In genomic region chr3:11582123-11582968, GRCh38 we compare ENCODE assay signal across 8 cellular contexts.
DNase-seq lines count a peak whose midpoint lies in the region; ATAC-seq and TF ChIP-seq lines count a peak whose summit lies in the region.

No MANE protein-coding gene starts in this region.

- no peak overlapping the region for H2AFZ ChIP-seq in OCI-LY1 (ENCODE audit: low read length)

- H3K79me2 ChIP-seq in OCI-LY1 (ENCODE audit: insufficient read depth, low read length), result peaks cover 68% of the 10 kb centered on the region

- H3F3A ChIP-seq in OCI-LY1 (ENCODE audit: insufficient read depth, low read length), result no peaks in the 10 kb centered on the region

- no peaks in the 10 kb centered on the region for H3K27me3 Mint-ChIP-seq in dendritic cell treated with granulocyte-macrophage colony-stimulating factor and Interleukin-4, amounts not matched to agents 40 ng/mL and 50 ng/mL, for 4 days

- H3K4me1 Mint-ChIP-seq in dendritic cell treated with granulocyte-macrophage colony-stimulating factor and Interleukin-4, amounts not matched to agents 40 ng/mL and 50 ng/mL, for 4 days (ENCODE audit: low read depth), result peaks cover 35% of the 10 kb centered on the region

- DNase-seq in AG08396 (ENCODE audit: low spot score), result peak; percentile 72
- DNase-seq in right lobe of liver, result no peak
- peak in 43 of 49 donors; percentile 29 to 84 (median 70) for DNase-seq in substantia nigra (lab: John Stamatoyannopoulos, UW)
- DNase-seq in DMS153 treated with DMSO at 0.1 percent for 48 hours (lab: John Stamatoyannopoulos, UW; ENCODE audit: unreplicated experiment), result no peak

- no peak overlapping the region for H3K27ac Mint-ChIP-seq in dendritic cell treated with granulocyte-macrophage colony-stimulating factor and Interleukin-4, amounts not matched to agents 40 ng/mL and 50 ng/mL, for 4 days

- H4K20me1 ChIP-seq in OCI-LY1 (ENCODE audit: insufficient read depth, low read length), result no peaks in the 10 kb centered on the region

- peaks cover 17% of the 10 kb centered on the region for H3K36me3 Mint-ChIP-seq in dendritic cell treated with granulocyte-macrophage colony-stimulating factor and Interleukin-4, amounts not matched to agents 40 ng/mL and 50 ng/mL, for 4 days (ENCODE audit: low read depth)

- H3K9ac ChIP-seq in OCI-LY1 (ENCODE audit: low read length), result peak overlapping the region; percentile 61; the same call in 1 of the 2 replicates

- H3K4me2 ChIP-seq in OCI-LY1 (ENCODE audit: low read length), result peak overlapping the region; percentile 75

- H3K4me1 ChIP-seq in OCI-LY1 (ENCODE audit: insufficient read depth, low read length, severe bottlenecking) (peaks cover 72% of the 10 kb centered on the region), right lobe of liver (no peaks in the 10 kb centered on the region)

- TF ChIP-seq CTCF in OCI-LY1 (IDR thresholded peaks at IDR 0.05; ENCODE audit: low read length) (no peak), right lobe of liver (IDR thresholded peaks at IDR 0.05) (no peak)

- peak; percentile 58 for ATAC-seq in GM21723 (IDR thresholded peaks at IDR 0.05; ENCODE audit: unreplicated experiment)
- ATAC-seq in right lobe of liver, result peak; percentile 52 to 65 (median 58)
- ATAC-seq in HG03521 (IDR thresholded peaks at IDR 0.05; ENCODE audit: unreplicated experiment), result no peak

- H3K9me3 Mint-ChIP-seq in dendritic cell treated with granulocyte-macrophage colony-stimulating factor and Interleukin-4, amounts not matched to agents 40 ng/mL and 50 ng/mL, for 4 days, result no peaks in the 10 kb centered on the region

- H3K36me3 ChIP-seq in OCI-LY1 (ENCODE audit: insufficient read depth, low read length), result peaks cover 20% of the 10 kb centered on the region
- H3K36me3 ChIP-seq in right lobe of liver, result no peaks in the 10 kb centered on the region

- H3K4me3 Mint-ChIP-seq in dendritic cell treated with granulocyte-macrophage colony-stimulating factor and Interleukin-4, amounts not matched to agents 40 ng/mL and 50 ng/mL, for 4 days, result peak overlapping the region; percentile 44

- H3K27ac ChIP-seq in OCI-LY1 (ENCODE audit: low read depth, low read length, poor library complexity, severe bottlenecking) (peak overlapping the region; percentile 80), right lobe of liver (peak overlapping the region in 1 of 3 donors; percentile 21), substantia nigra (ENCODE audit: low read depth, low read length, poor library complexity, severe bottlenecking) (peak overlapping the region; percentile 93)

- intact Hi-C loops in dendritic cell treated with granulocyte-macrophage colony-stimulating factor and Interleukin-4, amounts not matched to agents 40 ng/mL and 50 ng/mL, for 4 days (cut with micrococcal nuclease), result no loop called here
- intact Hi-C loops in right lobe of liver (cut with DNase I), result no loop called here

- H3K4me3 ChIP-seq in OCI-LY1 (ENCODE audit: low read depth, low read length, poor library complexity, severe bottlenecking), result peak overlapping the region; percentile 53
- no peak overlapping the region for H3K4me3 ChIP-seq in right lobe of liver

- no peaks in the 10 kb centered on the region for H3K9me2 ChIP-seq in OCI-LY1 (ENCODE audit: low read depth, low read length)

- WGBS in right lobe of liver (ENCODE audit: insufficient coverage, low coverage, low lambda C conversion rate, missing lambda C conversion rate), result 31% methylated on average over 12 of the region's 14 CpGs

- no peak for TF ChIP-seq POLR2A in right lobe of liver (IDR thresholded peaks at IDR 0.05)

- no peaks in the 10 kb centered on the region for H3K27me3 ChIP-seq in OCI-LY1 (ENCODE audit: insufficient read depth, low read length)
- no peaks in the 10 kb centered on the region for H3K27me3 ChIP-seq in right lobe of liver

- no peaks in the 10 kb centered on the region for H3K9me3 ChIP-seq in OCI-LY1 (ENCODE audit: low read length)
- H3K9me3 ChIP-seq in right lobe of liver, result no peaks in the 10 kb centered on the region

Comparison
In these comparisons a context has a peak if more than half of its experiments do, and no peak if none do; other contexts are left out.
1. DNase-seq: peak in AG08396 (single experiment) and substantia nigra (43 of 49); none in right lobe of liver (0 of 3) and DMS153 treated with DMSO at 0.1 percent for 48 hours (single experiment).